ENCODE assay signal across 8 cellular contexts in genomic region chr10:102431452-102432124, GRCh38. TPM values are rescaled to one million over a fixed set of nuclear protein-coding genes. Genes with fewer than 3 reads are reported as not detected.
DNase-seq lines count a peak whose midpoint lies in the region; FAIRE-seq and TF ChIP-seq lines count a peak whose summit lies in the region.

No MANE protein-coding gene starts in this region.

- H3K79me2 ChIP-seq in hepatocyte: peaks cover 16% of the 10 kb centered on the region

- H3K36me3 Mint-ChIP-seq in activated T-helper 2 cell treated with anti-CD3 and anti-CD28 coated beads, Interferon-gamma antibody, Interleukin-2, Interleukin-4, amounts not matched to agents 10 μg/mL and 5 μg/mL and 100 μg/mL, durations not matched to agents 14 hours and 24 hours and 36 hours (ENCODE audit: low read depth): peaks cover 13% of the 10 kb centered on the region

- H3K4me1 Mint-ChIP-seq in activated T-helper 2 cell treated with anti-CD3 and anti-CD28 coated beads, Interferon-gamma antibody, Interleukin-2, Interleukin-4, amounts not matched to agents 10 μg/mL and 5 μg/mL and 100 μg/mL, durations not matched to agents 14 hours and 24 hours and 36 hours (ENCODE audit: low read depth): peaks cover 42% of the 10 kb centered on the region

- H3K36me3 ChIP-seq in BE2C: no peaks in the 10 kb centered on the region
- no peaks in the 10 kb centered on the region for H3K36me3 ChIP-seq in hepatocyte (replicated peaks; ENCODE audit: insufficient read depth, low read depth)
- no peaks in the 10 kb centered on the region for H3K36me3 ChIP-seq in small intestine (ENCODE audit: control insufficient read depth in 2 of 2, insufficient read depth in 2 of 2, low read length in 2 of 2)

- H3K9me2 ChIP-seq in hepatocyte (replicated peaks; ENCODE audit: insufficient read depth): no peaks in the 10 kb centered on the region

- H4K20me1 ChIP-seq in hepatocyte (ENCODE audit: insufficient read depth, poor library complexity, severe bottlenecking): no peaks in the 10 kb centered on the region

- no peaks in the 10 kb centered on the region for H3K9me3 Mint-ChIP-seq in activated T-helper 2 cell treated with anti-CD3 and anti-CD28 coated beads, Interferon-gamma antibody, Interleukin-2, Interleukin-4, amounts not matched to agents 10 μg/mL and 5 μg/mL and 100 μg/mL, durations not matched to agents 14 hours and 24 hours and 36 hours

- 30% methylated on average over 4 of the region's 4 CpGs for WGBS in hepatocyte (ENCODE audit: low lambda C conversion rate, missing lambda C conversion rate)
- WGBS in small intestine, 3 donors: 11 to 16% (median 12%) methylated on average over 4 of the region's 4 CpGs

- no peak for TF ChIP-seq CTCF in BE2C (IDR thresholded peaks at IDR 0.05; ENCODE audit: low read depth, low read length)
- no peak for TF ChIP-seq CTCF in HL-60 (IDR thresholded peaks at IDR 0.05; ENCODE audit: insufficient read depth, low read length)
- no peak for TF ChIP-seq CTCF in hepatocyte (IDR thresholded peaks at IDR 0.05; ENCODE audit: poor library complexity)

- intact Hi-C loops in activated T-helper 2 cell treated with anti-CD3 and anti-CD28 coated beads, Interferon-gamma antibody, Interleukin-2, Interleukin-4, amounts not matched to agents 10 μg/mL and 5 μg/mL and 100 μg/mL, durations not matched to agents 14 hours and 24 hours and 36 hours (cut with micrococcal nuclease): loop anchor here (1.0 to 2.0 kb wide), 5 partner anchors 10 to 71 kb away; partner anchors contain the start of genes ACTR1A, NFKB2 and SUFU

- peak overlapping the region; percentile 98 for H2AFZ ChIP-seq in hepatocyte

- no peaks in the 10 kb centered on the region for H3K9me3 ChIP-seq in BE2C
- no peaks in the 10 kb centered on the region for H3K9me3 ChIP-seq in hepatocyte (ENCODE audit: low read depth)
- no peaks in the 10 kb centered on the region for H3K9me3 ChIP-seq in small intestine (ENCODE audit: control insufficient read depth, low read depth)

- DNase-seq in BE2C (no peak), HL-60 (ENCODE audit: low read depth in 1 of 2, low spot score in 1 of 2) (no peak), hepatocyte (ENCODE audit: low spot score) (peak; percentile 35), small intestine (no peak), NCI-H1092 (lab: John Stamatoyannopoulos, UW) (no peak), C1 segment of cervical spinal cord (lab: John Stamatoyannopoulos, UW) (no peak), hypothalamus (lab: John Stamatoyannopoulos, UW) (no peak)
- no peak for DNase-seq in activated T-helper 2 cell treated with anti-CD3 and anti-CD28 coated beads, Interferon-gamma antibody, Interleukin-2, Interleukin-4, amounts not matched to agents 10 μg/mL and 5 μg/mL and 100 μg/mL, durations not matched to agents 14 hours and 24 hours and 36 hours (ENCODE audit: low spot score)

- H3K4me1 ChIP-seq in BE2C: no peaks in the 10 kb centered on the region
- H3K4me1 ChIP-seq in hepatocyte (ENCODE audit: insufficient read depth): peaks cover 27% of the 10 kb centered on the region
- no peaks in the 10 kb centered on the region for H3K4me1 ChIP-seq in small intestine (ENCODE audit: control insufficient read depth in 2 of 2, insufficient read depth in 1 of 2, low read depth in 1 of 2, low read length in 1 of 2)

- peak overlapping the region; percentile 91 for H3K4me3 ChIP-seq in BE2C (ENCODE audit: low read depth, low read length)
- peak overlapping the region; percentile 86 for H3K4me3 ChIP-seq in HL-60 (replicated peaks; ENCODE audit: insufficient read depth, low read length)
- peak overlapping the region; percentile 80 for H3K4me3 ChIP-seq in hepatocyte
- H3K4me3 ChIP-seq in small intestine (ENCODE audit: low read depth in 1 of 2, low read length in 2 of 2): peak overlapping the region; percentile 26 to 73

- peak overlapping the region; percentile 93 for H3K27ac Mint-ChIP-seq in activated T-helper 2 cell treated with anti-CD3 and anti-CD28 coated beads, Interferon-gamma antibody, Interleukin-2, Interleukin-4, amounts not matched to agents 10 μg/mL and 5 μg/mL and 100 μg/mL, durations not matched to agents 14 hours and 24 hours and 36 hours

- H3K27ac ChIP-seq in HL-60 (replicated peaks) (peak overlapping the region; percentile 86), hepatocyte (peak overlapping the region; percentile 78), small intestine (ENCODE audit: low read depth in 1 of 2, low read length in 1 of 2) (peak overlapping the region in 1 of 2 donors; percentile 69)

- H3K27me3 Mint-ChIP-seq in activated T-helper 2 cell treated with anti-CD3 and anti-CD28 coated beads, Interferon-gamma antibody, Interleukin-2, Interleukin-4, amounts not matched to agents 10 μg/mL and 5 μg/mL and 100 μg/mL, durations not matched to agents 14 hours and 24 hours and 36 hours (ENCODE audit: low read depth): no peaks in the 10 kb centered on the region

- peak overlapping the region; percentile 92 for H3K4me3 Mint-ChIP-seq in activated T-helper 2 cell treated with anti-CD3 and anti-CD28 coated beads, Interferon-gamma antibody, Interleukin-2, Interleukin-4, amounts not matched to agents 10 μg/mL and 5 μg/mL and 100 μg/mL, durations not matched to agents 14 hours and 24 hours and 36 hours (ENCODE audit: low read depth)

- no peak for FAIRE-seq in small intestine (lab: Jason Lieb, UNC)

- H3K27me3 ChIP-seq in BE2C: no peaks in the 10 kb centered on the region
- H3K27me3 ChIP-seq in HL-60 (ENCODE audit: insufficient read depth, poor library complexity, severe bottlenecking): no peaks in the 10 kb centered on the region
- H3K27me3 ChIP-seq in hepatocyte: no peaks in the 10 kb centered on the region
- H3K27me3 ChIP-seq in small intestine (ENCODE audit: control insufficient read depth in 2 of 2, insufficient read depth in 2 of 2, low read length in 2 of 2): no peaks in the 10 kb centered on the region

- peak overlapping the region; percentile 78 for H3K4me2 ChIP-seq in hepatocyte

RNA-seq across cellular contexts. Expression of gene CUEDC2, which starts 0.8 kb away (rescaled TPM):
- polyA plus RNA-seq in BE2C (2012; ENCODE audit: insufficient read depth, insufficient read length, low read depth): 128 TPM
- total RNA-seq in activated T-helper 2 cell treated with anti-CD3 and anti-CD28 coated beads, Interferon-gamma antibody, Interleukin-2, Interleukin-4, amounts not matched to agents 10 μg/mL and 5 μg/mL and 100 μg/mL, durations not matched to agents 14 hours and 24 hours and 36 hours: 60.7 and 67.5 TPM in 2 replicates
- total RNA-seq in hepatocyte: 37.9 and 45.4 TPM in 2 replicates
- 77.9 and 79.9 TPM in 2 replicates for polyA plus RNA-seq in hepatocyte
- polyA plus RNA-seq in small intestine: 10 to 100 TPM; 23.3 to 43.8 (median 25.7) TPM

RNA-seq across cellular contexts. Expression of gene FBXL15, which starts 11.0 kb away (rescaled TPM):
- 164 TPM for polyA plus RNA-seq in BE2C (2012; ENCODE audit: insufficient read depth, insufficient read length, low read depth)
- total RNA-seq in activated T-helper 2 cell treated with anti-CD3 and anti-CD28 coated beads, Interferon-gamma antibody, Interleukin-2, Interleukin-4, amounts not matched to agents 10 μg/mL and 5 μg/mL and 100 μg/mL, durations not matched to agents 14 hours and 24 hours and 36 hours: 14.8 and 15.1 TPM in 2 replicates
- 16.3 and 25.0 TPM in 2 replicates for total RNA-seq in hepatocyte
- polyA plus RNA-seq in hepatocyte: 42.3 and 47.4 TPM in 2 replicates
- polyA plus RNA-seq in small intestine: 10 to 100 TPM; 34.1 to 47.0 (median 35.1) TPM

RNA-seq across cellular contexts. Expression of gene PSD, which starts 13.0 kb away (rescaled TPM):
- polyA plus RNA-seq in BE2C (2012; ENCODE audit: insufficient read depth, insufficient read length, low read depth): 177 TPM
- total RNA-seq in activated T-helper 2 cell treated with anti-CD3 and anti-CD28 coated beads, Interferon-gamma antibody, Interleukin-2, Interleukin-4, amounts not matched to agents 10 μg/mL and 5 μg/mL and 100 μg/mL, durations not matched to agents 14 hours and 24 hours and 36 hours: 10.6 and 13.4 TPM in 2 replicates
- total RNA-seq in hepatocyte: 9.9 and 13.1 TPM in 2 replicates
- polyA plus RNA-seq in hepatocyte: 20.1 and 21.5 TPM in 2 replicates
- 1 to 10 TPM; 1.1 to 4.4 (median 1.4) TPM for polyA plus RNA-seq in small intestine

RNA-seq across cellular contexts. Expression of gene C10orf95, which starts 19.8 kb away (rescaled TPM):
- polyA plus RNA-seq in BE2C (2012; ENCODE audit: insufficient read depth, insufficient read length, low read depth): 1.0 TPM
- 0.32 TPM in 1 of 2 replicates, not detected in the other for total RNA-seq in activated T-helper 2 cell treated with anti-CD3 and anti-CD28 coated beads, Interferon-gamma antibody, Interleukin-2, Interleukin-4, amounts not matched to agents 10 μg/mL and 5 μg/mL and 100 μg/mL, durations not matched to agents 14 hours and 24 hours and 36 hours
- 5.6 and 7.7 TPM in 2 replicates for total RNA-seq in hepatocyte
- polyA plus RNA-seq in hepatocyte (5.2 and 8.3 TPM in 2 replicates), small intestine (under 1 TPM in 1 of 3 donors, not detected in 2; 0.61 TPM)

RNA-seq across cellular contexts. Expression of gene NFKB2, which starts 36.1 kb away (rescaled TPM):
- polyA plus RNA-seq in BE2C (2012; ENCODE audit: insufficient read depth, insufficient read length, low read depth): 13.1 TPM
- total RNA-seq in activated T-helper 2 cell treated with anti-CD3 and anti-CD28 coated beads, Interferon-gamma antibody, Interleukin-2, Interleukin-4, amounts not matched to agents 10 μg/mL and 5 μg/mL and 100 μg/mL, durations not matched to agents 14 hours and 24 hours and 36 hours: 310 and 323 TPM in 2 replicates
- total RNA-seq in hepatocyte: 13.0 and 23.2 TPM in 2 replicates
- polyA plus RNA-seq in hepatocyte (27.4 and 29.6 TPM in 2 replicates), small intestine (10 to 100 TPM; 13.5 to 16.5 (median 14.6) TPM)
